In genomic region chr20:50299325-50299629, GRCh38 we compare ENCODE assay signal across 1 cellular context.
TF ChIP-seq lines count a peak whose summit lies in the region.

No MANE protein-coding gene starts in this region.

TF ChIP-seq in K562, 482 proteins besides CTCF, POLR2A, EP300 and RAD21 (continued from another document):
- TF ChIP-seq ZBTB9 (CRISPR knock-in tag; IDR thresholded peaks at IDR 0.05), result no peak
- TF ChIP-seq BCOR (IDR thresholded peaks at IDR 0.05), result peak; percentile 75
- 0 out of 2 replicates have a peak, but pooled peaks have one; percentile 40 for TF ChIP-seq PTBP1 (IDR thresholded peaks at IDR 0.05; ENCODE audit: low read depth, low read length)
- TF ChIP-seq, protein P1, sequence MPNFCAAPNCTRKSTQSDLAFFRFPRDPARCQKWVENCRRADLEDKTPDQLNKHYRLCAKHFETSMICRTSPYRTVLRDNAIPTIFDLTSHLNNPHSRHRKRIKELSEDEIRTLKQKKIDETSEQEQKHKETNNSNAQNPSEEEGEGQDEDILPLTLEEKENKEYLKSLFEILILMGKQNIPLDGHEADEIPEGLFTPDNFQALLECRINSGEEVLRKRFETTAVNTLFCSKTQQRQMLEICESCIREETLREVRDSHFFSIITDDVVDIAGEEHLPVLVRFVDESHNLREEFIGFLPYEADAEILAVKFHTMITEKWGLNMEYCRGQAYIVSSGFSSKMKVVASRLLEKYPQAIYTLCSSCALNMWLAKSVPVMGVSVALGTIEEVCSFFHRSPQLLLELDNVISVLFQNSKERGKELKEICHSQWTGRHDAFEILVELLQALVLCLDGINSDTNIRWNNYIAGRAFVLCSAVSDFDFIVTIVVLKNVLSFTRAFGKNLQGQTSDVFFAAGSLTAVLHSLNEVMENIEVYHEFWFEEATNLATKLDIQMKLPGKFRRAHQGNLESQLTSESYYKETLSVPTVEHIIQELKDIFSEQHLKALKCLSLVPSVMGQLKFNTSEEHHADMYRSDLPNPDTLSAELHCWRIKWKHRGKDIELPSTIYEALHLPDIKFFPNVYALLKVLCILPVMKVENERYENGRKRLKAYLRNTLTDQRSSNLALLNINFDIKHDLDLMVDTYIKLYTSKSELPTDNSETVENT (CRISPR knock-in tag; IDR thresholded peaks at IDR 0.05), result no peak
- TF ChIP-seq SMARCA5 (IDR thresholded peaks at IDR 0.05), result no peak
